ENCODE assay signal across 13 cellular contexts in the genomic region with DNA sequence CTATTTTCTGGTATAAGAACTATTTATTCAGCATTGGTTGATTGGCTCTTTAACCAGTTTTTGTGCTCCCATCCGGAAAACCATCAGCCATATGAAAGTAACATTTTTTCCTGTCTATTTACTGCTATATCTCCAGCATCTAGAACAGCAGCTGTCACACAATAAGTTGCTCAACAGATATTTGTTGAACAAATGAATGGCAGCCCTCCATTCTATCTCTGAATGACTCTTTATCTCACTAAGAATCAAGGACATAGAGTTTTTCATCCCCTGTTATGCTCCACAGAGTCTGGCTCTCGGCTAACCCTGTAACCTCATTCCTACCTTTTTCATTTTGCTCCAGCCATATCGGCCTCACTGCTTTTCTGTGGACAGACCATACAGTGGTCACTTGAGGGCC.
DNase-seq lines count a peak whose midpoint lies in the region; ATAC-seq and TF ChIP-seq lines count a peak whose summit lies in the region.
"Had no signal": no experiment of that assay in that cellular context is flagged by ENCODE, and none has a peak within 500 bp of the region (broad histone marks: within the 10 kb centered on the region; RNA-seq: fewer than 3 reads in every experiment).

No MANE protein-coding gene starts in this region.

- no peaks in the 10 kb centered on the region for H3K9me3 ChIP-seq in neural cell (ENCODE audit: low read length)

- no peaks in the 10 kb centered on the region for H3K36me3 ChIP-seq in neural cell (ENCODE audit: insufficient read depth, low read length)

- H3K27me3 ChIP-seq in neural cell (ENCODE audit: insufficient read depth, low read depth, low read length), result no peaks in the 10 kb centered on the region

- H2AFZ ChIP-seq in neural cell (ENCODE audit: low read depth, low read length), result no peak overlapping the region

- no peak for TF ChIP-seq CTCF in 22Rv1 (IDR thresholded peaks at IDR 0.05)
- TF ChIP-seq CTCF in C4-2B (conservative IDR thresholded peaks at IDR 0.05), result no peak
- no peak for TF ChIP-seq CTCF in neural cell (IDR thresholded peaks at IDR 0.05; ENCODE audit: poor library complexity, severe bottlenecking)

- ATAC-seq in HG03432 (IDR thresholded peaks at IDR 0.05; ENCODE audit: unreplicated experiment) (no peak), GM19395 (IDR thresholded peaks at IDR 0.05; ENCODE audit: unreplicated experiment) (no peak)

- H3K4me3 ChIP-seq in neural cell (ENCODE audit: low read length), result no peak overlapping the region

- H3K79me2 ChIP-seq in neural cell (replicated peaks; ENCODE audit: insufficient read depth, low read length), result no peaks in the 10 kb centered on the region

- H3K9me2 ChIP-seq in neural cell (ENCODE audit: insufficient read depth, low read length), result no peaks in the 10 kb centered on the region

- H3K9ac ChIP-seq in neural cell (ENCODE audit: low read length), result peak overlapping the region; percentile 18

- no peaks in the 10 kb centered on the region for H3F3A ChIP-seq in neural cell (ENCODE audit: insufficient read depth, low read length, poor library complexity, severe bottlenecking)

- DNase-seq in SK-N-DZ (ENCODE audit: low spot score) (peak; percentile 96), NCI-H345 treated with DMSO at 0.1 percent for 48 hours (lab: John Stamatoyannopoulos, UW; ENCODE audit: unreplicated experiment) (no peak)
- DNase-seq: ACHN; Calu3; CD4-positive, alpha-beta memory T cell; DMS79 treated with DMSO at 0.1 percent for 48 hours; GF-D8; H9 had no signal

- H3K4me2 ChIP-seq in neural cell (ENCODE audit: low read length), result no peak overlapping the region

- peak overlapping the region; percentile 60 for H3K27ac ChIP-seq in 22Rv1
- peak overlapping the region; percentile 64 for H3K27ac ChIP-seq in C4-2B
- H3K27ac ChIP-seq in neural cell (ENCODE audit: low read length), result peak overlapping the region; percentile 90

- no peak for TF ChIP-seq RAD21 in neural cell (conservative IDR thresholded peaks at IDR 0.05)

- no peaks in the 10 kb centered on the region for H4K20me1 ChIP-seq in neural cell (ENCODE audit: insufficient read depth)

- TF ChIP-seq EP300 in neural cell (conservative IDR thresholded peaks at IDR 0.05; ENCODE audit: poor library complexity, severe bottlenecking), result no peak

TF ChIP-seq in neural cell, 6 proteins besides CTCF, POLR2A, EP300 and RAD21:
- TF ChIP-seq EZH2 (IDR thresholded peaks at IDR 0.05; ENCODE audit: borderline replicate concordance, insufficient read depth, low read length, poor library complexity, severe bottlenecking) (no peak), POLR2AphosphoS5 (IDR thresholded peaks at IDR 0.05) (no peak), TAF1 (IDR thresholded peaks at IDR 0.05; ENCODE audit: low read depth) (no peak), MXI1 (conservative IDR thresholded peaks at IDR 0.05; ENCODE audit: poor library complexity, severe bottlenecking) (no peak), SMC3 (conservative IDR thresholded peaks at IDR 0.05; ENCODE audit: poor library complexity) (no peak)
- TF ChIP-seq, protein P1, sequence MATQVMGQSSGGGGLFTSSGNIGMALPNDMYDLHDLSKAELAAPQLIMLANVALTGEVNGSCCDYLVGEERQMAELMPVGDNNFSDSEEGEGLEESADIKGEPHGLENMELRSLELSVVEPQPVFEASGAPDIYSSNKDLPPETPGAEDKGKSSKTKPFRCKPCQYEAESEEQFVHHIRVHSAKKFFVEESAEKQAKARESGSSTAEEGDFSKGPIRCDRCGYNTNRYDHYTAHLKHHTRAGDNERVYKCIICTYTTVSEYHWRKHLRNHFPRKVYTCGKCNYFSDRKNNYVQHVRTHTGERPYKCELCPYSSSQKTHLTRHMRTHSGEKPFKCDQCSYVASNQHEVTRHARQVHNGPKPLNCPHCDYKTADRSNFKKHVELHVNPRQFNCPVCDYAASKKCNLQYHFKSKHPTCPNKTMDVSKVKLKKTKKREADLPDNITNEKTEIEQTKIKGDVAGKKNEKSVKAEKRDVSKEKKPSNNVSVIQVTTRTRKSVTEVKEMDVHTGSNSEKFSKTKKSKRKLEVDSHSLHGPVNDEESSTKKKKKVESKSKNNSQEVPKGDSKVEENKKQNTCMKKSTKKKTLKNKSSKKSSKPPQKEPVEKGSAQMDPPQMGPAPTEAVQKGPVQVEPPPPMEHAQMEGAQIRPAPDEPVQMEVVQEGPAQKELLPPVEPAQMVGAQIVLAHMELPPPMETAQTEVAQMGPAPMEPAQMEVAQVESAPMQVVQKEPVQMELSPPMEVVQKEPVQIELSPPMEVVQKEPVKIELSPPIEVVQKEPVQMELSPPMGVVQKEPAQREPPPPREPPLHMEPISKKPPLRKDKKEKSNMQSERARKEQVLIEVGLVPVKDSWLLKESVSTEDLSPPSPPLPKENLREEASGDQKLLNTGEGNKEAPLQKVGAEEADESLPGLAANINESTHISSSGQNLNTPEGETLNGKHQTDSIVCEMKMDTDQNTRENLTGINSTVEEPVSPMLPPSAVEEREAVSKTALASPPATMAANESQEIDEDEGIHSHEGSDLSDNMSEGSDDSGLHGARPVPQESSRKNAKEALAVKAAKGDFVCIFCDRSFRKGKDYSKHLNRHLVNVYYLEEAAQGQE (IDR thresholded peaks at IDR 0.05; ENCODE audit: borderline replicate concordance), result no peak
